In the genomic region with DNA sequence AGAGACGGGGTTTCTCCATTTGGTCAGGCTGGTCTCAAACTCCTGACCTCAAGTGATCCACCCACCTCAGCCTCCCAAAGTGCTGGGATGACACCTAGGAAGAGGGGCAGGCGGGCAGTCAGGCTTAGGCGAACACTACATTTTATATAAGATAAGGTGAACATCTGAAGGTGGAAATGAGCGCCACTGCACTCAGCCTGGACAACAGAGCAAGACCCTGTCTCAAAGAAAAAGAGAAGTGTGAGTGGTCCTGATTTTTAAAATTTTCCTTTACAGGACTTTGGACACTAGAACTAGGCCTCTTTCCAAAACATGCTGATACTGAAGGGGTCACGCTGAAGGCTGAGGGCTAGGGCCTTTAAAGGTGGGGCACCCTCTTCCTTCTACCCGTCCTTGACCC, we compare ENCODE assay signal across 26 cellular contexts. TPM values are rescaled to one million over a fixed set of nuclear protein-coding genes. Genes with fewer than 3 reads are reported as not detected.
"Had no signal": no experiment of that assay in that cellular context is flagged by ENCODE, and none has a peak within 500 bp of the region (broad histone marks: within the 10 kb centered on the region; RNA-seq: fewer than 3 reads in every experiment).

No MANE protein-coding gene starts in this region.

- H3K4me1 ChIP-seq: gastroesophageal sphincter, suprapubic skin had no signal

- H3K36me3 Mint-ChIP-seq: activated naive CD4-positive, alpha-beta T cell treated with anti-CD3 and anti-CD28 coated beads, Interleukin-2, amount 50 U/mL, for 24 hours; WTC11 had no signal

- DNase-seq: activated gamma-delta T cell treated with Interleukin-2 at 50 U/mL for 16 hours; activated T-cell treated with anti-CD3 and anti-CD28 coated beads, Interleukin-2, amount 50 U/mL, for 1 hour; esophagus squamous epithelium; mesenchymal stem cell; naive thymus-derived CD4-positive, alpha-beta T cell; stimulated activated CD4-positive, alpha-beta T cell treated with anti-CD3 and anti-CD28 coated beads, Interleukin-2, amount 100 ng/mL, for 24 hours; stomach; T1000 had no signal

- H3K27ac ChIP-seq: coronary artery, esophagus squamous epithelium, gastroesophageal sphincter, stomach, suprapubic skin had no signal

- H3K4me3 ChIP-seq: coronary artery, esophagus squamous epithelium, gastroesophageal sphincter, skin epidermis, stomach, suprapubic skin, tibial nerve had no signal

- H3K27me3 Mint-ChIP-seq: activated naive CD4-positive, alpha-beta T cell treated with anti-CD3 and anti-CD28 coated beads, Interleukin-2, amount 50 U/mL, for 24 hours; naive thymus-derived CD4-positive, alpha-beta T cell had no signal

- H3K9me3 ChIP-seq: esophagus squamous epithelium, gastroesophageal sphincter, stomach, suprapubic skin, tibial nerve had no signal

- FAIRE-seq: astrocyte, bronchial epithelial cell had no signal

- H3K27ac Mint-ChIP-seq: endodermal cell; stimulated activated effector memory CD8-positive, alpha-beta T cell treated with anti-CD3 and anti-CD28 coated beads, Interleukin-12 subunit alpha, Interleukin-12 subunit beta, amount 100 ng/mL, for 72 hours; WTC11 had no signal

- H3K4me3 Mint-ChIP-seq: activated naive CD4-positive, alpha-beta T cell treated with anti-CD3 and anti-CD28 coated beads, Interleukin-2, amount 50 U/mL, for 24 hours; endodermal cell; naive thymus-derived CD4-positive, alpha-beta T cell; neural crest cell; stimulated activated effector memory CD8-positive, alpha-beta T cell treated with anti-CD3 and anti-CD28 coated beads, Interleukin-12 subunit alpha, Interleukin-12 subunit beta, amount 100 ng/mL, for 72 hours; WTC11 had no signal

- ATAC-seq: naive thymus-derived CD4-positive, alpha-beta T cell; stimulated activated effector memory CD8-positive, alpha-beta T cell treated with anti-CD3 and anti-CD28 coated beads, Interleukin-12 subunit alpha, Interleukin-12 subunit beta, amount 100 ng/mL, for 72 hours had no signal

- H3K9me3 Mint-ChIP-seq: activated naive CD4-positive, alpha-beta T cell treated with anti-CD3 and anti-CD28 coated beads, Interleukin-2, amount 50 U/mL, for 24 hours; endodermal cell; naive thymus-derived CD4-positive, alpha-beta T cell; neural crest cell; stimulated activated effector memory CD8-positive, alpha-beta T cell treated with anti-CD3 and anti-CD28 coated beads, Interleukin-12 subunit alpha, Interleukin-12 subunit beta, amount 100 ng/mL, for 72 hours; WTC11 had no signal

- H3K36me3 ChIP-seq: esophagus squamous epithelium, gastroesophageal sphincter, stomach, tibial nerve had no signal

- H3K27me3 ChIP-seq: esophagus squamous epithelium, gastroesophageal sphincter, stomach, suprapubic skin, tibial nerve had no signal

RNA-seq across cellular contexts. Expression of gene ZDHHC19, which starts 48.0 kb away (rescaled TPM):
- total RNA-seq: astrocyte; bronchial epithelial cell; esophagus squamous epithelium; gastroesophageal sphincter; lower leg skin; neural crest cell; omental fat pad; pulmonary artery endothelial cell; right cardiac atrium; stomach; suprapubic skin; T-helper 1 cell treated with Interleukin-12 subunit alpha and Interleukin-12 subunit beta and Interleukin-4 antibody, amounts not matched to agents 30 ng/mL and 1 ng/mL, for 36 hours; tibial nerve; urinary bladder had no signal
- polyA plus RNA-seq: naive thymus-derived CD4-positive, alpha-beta T cell; urinary bladder had no signal

RNA-seq across cellular contexts. Expression of gene SLC51A, which starts 53.1 kb away (rescaled TPM):
- total RNA-seq: astrocyte; bronchial epithelial cell; gastroesophageal sphincter; lower leg skin; naive thymus-derived CD4-positive, alpha-beta T cell; neural crest cell; pulmonary artery endothelial cell; suprapubic skin; T-helper 1 cell treated with Interleukin-12 subunit alpha and Interleukin-12 subunit beta and Interleukin-4 antibody, amounts not matched to agents 30 ng/mL and 1 ng/mL, for 36 hours; urinary bladder had no signal
